ENCODE assay signal across 8 cellular contexts in genomic region chr7:99616359-99617186, GRCh38. TPM values are rescaled to one million over a fixed set of nuclear protein-coding genes. Genes with fewer than 3 reads are reported as not detected.
DNase-seq lines count a peak whose midpoint lies in the region; ATAC-seq and TF ChIP-seq lines count a peak whose summit lies in the region.

TSS of gene ZSCAN25 (plus strand) at chr7:99616946. CDS start at chr7:99619607, 2,661 bp downstream.

- peak within 1 kb of the TSS; percentile 98 for H3K4me3 ChIP-seq in left ventricle myocardium inferior

- H3K4me1 ChIP-seq in left ventricle myocardium inferior: peaks cover 29% of the 10 kb centered on the region

- peaks cover 31% of the 10 kb centered on the region for H3K36me3 Mint-ChIP-seq in T-cell
- H3K36me3 Mint-ChIP-seq in progenitor cell of endocrine pancreas (ENCODE audit: insufficient read depth): peaks cover 12% of the 10 kb centered on the region

- ATAC-seq in HG02759 (IDR thresholded peaks at IDR 0.05; ENCODE audit: unreplicated experiment) (peak; percentile 95), T-cell (replicated peaks in 1 of 4) (peak; percentile 96 to 98 (median 98))

- intact Hi-C loops in left ventricle myocardium inferior (cut with micrococcal nuclease): no loop called here

- H3K9me3 Mint-ChIP-seq in T-cell: no peaks in the 10 kb centered on the region
- no peaks in the 10 kb centered on the region for H3K9me3 Mint-ChIP-seq in progenitor cell of endocrine pancreas (ENCODE audit: low read depth)

- peak; percentile 62 for TF ChIP-seq CTCF in GM12874 (IDR thresholded peaks at IDR 0.05; ENCODE audit: insufficient read depth, low read depth, low read length)
- peak; percentile 56 for TF ChIP-seq CTCF in left ventricle myocardium inferior (IDR thresholded peaks at IDR 0.05; ENCODE audit: borderline replicate concordance)
- TF ChIP-seq CTCF in progenitor cell of endocrine pancreas (IDR thresholded peaks at IDR 0.05; ENCODE audit: unreplicated experiment): peak; percentile 51

- DNase-seq in NCI-H1417 treated with DMSO at 0.1 percent for 48 hours (lab: John Stamatoyannopoulos, UW): peak; percentile 78
- peak; percentile 68 to 85 (median 80) for DNase-seq in T-cell
- peak; percentile 92 for DNase-seq in amniotic epithelial cell (ENCODE audit: low read depth)
- DNase-seq in left ventricle myocardium inferior: peak; percentile 88
- DNase-seq in progenitor cell of endocrine pancreas (ENCODE audit: low spot score, unreplicated experiment): peak; percentile 82
- peak; percentile 85 for DNase-seq in ureter (ENCODE audit: low spot score)

- H3K27ac ChIP-seq in left ventricle myocardium inferior (replicated peaks): peak within 1 kb of the TSS; percentile 93

- H3K4me3 Mint-ChIP-seq in T-cell (peak within 1 kb of the TSS; percentile 95 to 97 (median 97)), progenitor cell of endocrine pancreas (ENCODE audit: low read depth) (peak within 1 kb of the TSS; percentile 92)

- H3K36me3 ChIP-seq in left ventricle myocardium inferior: peaks cover 33% of the 10 kb centered on the region

- H3K27me3 ChIP-seq in left ventricle myocardium inferior (ENCODE audit: low read depth): no peaks in the 10 kb centered on the region

- H3K27ac Mint-ChIP-seq in T-cell (peak within 1 kb of the TSS; percentile 93 to 97), progenitor cell of endocrine pancreas (peak within 1 kb of the TSS; percentile 98)

- peaks cover 42 to 53% (median 42%) of the 10 kb centered on the region in 3 donors for H3K4me1 Mint-ChIP-seq in T-cell
- H3K4me1 Mint-ChIP-seq in progenitor cell of endocrine pancreas (ENCODE audit: low read depth): peaks cover 16% of the 10 kb centered on the region

- CTCF ChIA-PET in T-cell (lab: Charles Lee): interaction anchor here (0.6 to 1.4 kb wide), 7 partner anchors 45 to 1145 kb away, joined by 3 to 6 read pairs (median 3); partner anchors contain the start of genes ZKSCAN5 (in 1 of the 2) and ZNF655 (in 1 of the 2)

- no peaks in the 10 kb centered on the region for H3K9me3 ChIP-seq in left ventricle myocardium inferior (replicated peaks)

- H3K27me3 Mint-ChIP-seq in T-cell: no peaks in the 10 kb centered on the region
- no peaks in the 10 kb centered on the region for H3K27me3 Mint-ChIP-seq in progenitor cell of endocrine pancreas

- POLR2A ChIA-PET in T-cell (lab: Charles Lee): interaction anchor here (0.5 to 0.8 kb wide), 3 partner anchors 11 to 208 kb away, joined by 3 to 4 read pairs (median 3); partner anchors contain the start of gene BUD31 (in 1 of the 2)

RNA-seq across cellular contexts. Expression of gene ZSCAN25, which starts in this region (rescaled TPM):
- total RNA-seq in T-cell (10 to 100 TPM; 43.1 to 50.3 (median 49.8) TPM), left ventricle myocardium inferior (9.0 TPM), progenitor cell of endocrine pancreas (26.4 and 27.9 TPM in 2 replicates), ureter (23.1 TPM)

Comparison
In these comparisons a context has a peak if more than half of its experiments do, and no peak if none do; other contexts are left out.
1. Peak in every context shown above with its lines: DNase-seq, ATAC-seq, H3K4me3 ChIP-seq and H3K27ac ChIP-seq.